ENCODE assay signal across 8 cellular contexts in the genomic region with DNA sequence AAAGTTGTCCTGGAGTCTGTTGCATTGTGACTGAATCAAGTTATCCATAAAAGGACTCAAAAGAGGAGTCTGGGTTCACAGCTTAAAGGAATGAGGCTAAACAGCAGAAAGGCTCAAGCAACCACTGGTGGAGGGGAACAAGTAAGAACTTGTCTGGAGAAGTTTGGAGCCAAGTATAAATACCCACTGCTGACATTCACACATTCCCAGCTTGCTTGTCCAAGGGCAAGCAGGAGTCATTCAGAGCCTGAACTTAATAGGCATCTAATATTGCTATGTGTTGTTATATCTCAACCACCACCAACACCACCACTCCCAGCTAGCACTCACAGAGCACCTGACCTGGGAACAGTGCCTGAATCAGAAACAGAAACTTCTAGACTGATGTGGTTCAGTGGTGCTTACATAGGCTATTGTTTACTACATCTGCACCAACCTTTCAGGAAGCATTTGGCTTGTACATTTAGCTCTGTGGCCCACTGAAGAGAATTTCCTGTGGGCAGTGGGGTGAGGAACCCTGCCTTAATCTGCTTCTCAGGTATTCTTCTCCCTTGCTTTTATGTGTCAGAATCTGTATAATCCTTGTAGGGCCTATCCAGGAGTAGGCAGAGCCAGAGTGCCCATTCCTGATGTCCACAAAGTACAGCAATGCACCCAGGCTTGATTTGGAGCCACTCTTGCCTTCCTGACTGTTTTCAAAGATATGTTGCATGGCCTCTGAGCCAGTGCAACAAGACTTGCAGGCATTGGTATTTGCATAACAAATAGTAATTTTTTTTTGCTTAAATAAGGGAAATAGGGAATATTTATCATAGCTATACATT. TPM values are rescaled to one million over a fixed set of nuclear protein-coding genes. Genes with fewer than 3 reads are reported as not detected.
DNase-seq lines count a peak whose midpoint lies in the region; ATAC-seq and TF ChIP-seq lines count a peak whose summit lies in the region.
"Not testable (repeated sequence)": the region's sequence is repeated elsewhere in the genome, so short reads cannot be mapped to it uniquely, and the experiment has no call there.

No MANE protein-coding gene starts in this region.

- H3K36me3 Mint-ChIP-seq in activated B cell treated with CpG ODN at 0.5 μM for 24 hours (ENCODE audit: low read depth), result not testable (repeated sequence)

- intact Hi-C loops in activated B cell treated with CpG ODN at 0.5 μM for 24 hours (cut with micrococcal nuclease), result loop anchor here (1.0 to 10.0 kb wide), 10 partner anchors 22 to 1393 kb away; a partner anchor contains a TSS
- intact Hi-C loops in left lung (cut with DNase I), result not testable (repeated sequence)

- H3K9ac ChIP-seq in BLaER1 treated with 17β-estradiol and CSF1 and Interleukin-3, amounts not matched to agents 10 nM and 100 nM, result peak overlapping the region in 1 of 11 experiments; percentile 37; a peak in 1 of 22 replicates

- H3K36me3 ChIP-seq in BLaER1 treated with 17β-estradiol and CSF1 and Interleukin-3, amounts not matched to agents 10 nM and 100 nM; left lung: not testable (repeated sequence)

- H3K9me3 ChIP-seq in BLaER1 treated with 17β-estradiol and CSF1 and Interleukin-3, amounts not matched to agents 10 nM and 100 nM (replicated peaks in 1 of 11); left lung: not testable (repeated sequence)

- peaks cover 53% of the 10 kb centered on the region for H3K4me1 Mint-ChIP-seq in activated B cell treated with CpG ODN at 0.5 μM for 24 hours

- POLR2A ChIA-PET in activated B cell treated with CpG ODN at 0.5 μM for 24 hours (lab: Charles Lee), result interaction anchor here (1.7 kb wide), 1 partner anchor 230 kb away, joined by 5 read pairs; no protein-coding TSS in a partner anchor

- H4K20me1 ChIP-seq in BLaER1 treated with 17β-estradiol and CSF1 and Interleukin-3, amounts not matched to agents 10 nM and 100 nM, result not testable (repeated sequence)

- H3K4me3 Mint-ChIP-seq in activated B cell treated with CpG ODN at 0.5 μM for 24 hours, result not testable (repeated sequence)

- DNase-seq in activated B cell treated with CpG ODN at 0.5 μM for 24 hours, left lung: not testable (repeated sequence)
- DNase-seq in epithelial cell of prostate (ENCODE audit: low read depth, low spot score), result peak; percentile 88

- not testable (repeated sequence) for H3K4me3 ChIP-seq in BLaER1 treated with 17β-estradiol and CSF1 and Interleukin-3, amounts not matched to agents 10 nM and 100 nM; left lung; skin epidermis

- CTCF ChIA-PET in activated B cell treated with CpG ODN at 0.5 μM for 24 hours (lab: Charles Lee), result interaction anchor here (1.2 to 3.1 kb wide), 4 partner anchors 22 to 254 kb away, joined by 3 to 25 read pairs (median 14); a partner anchor contains a TSS

- H3K4me2 ChIP-seq in BLaER1 treated with 17β-estradiol and CSF1 and Interleukin-3, amounts not matched to agents 10 nM and 100 nM, result peak overlapping the region in 10 of 11 experiments; percentile 0 to 44 (median 21); a peak in 12 of 22 replicates

- H3K4me1 ChIP-seq in BLaER1 treated with 17β-estradiol and CSF1 and Interleukin-3, amounts not matched to agents 10 nM and 100 nM, result peaks cover 8 to 16% (median 10%) of the 10 kb centered on the region in 10 experiments; a peak in 18 of 20 replicates
- H3K4me1 ChIP-seq in left lung, result not testable (repeated sequence)

- H3K27ac Mint-ChIP-seq in activated B cell treated with CpG ODN at 0.5 μM for 24 hours, result peak overlapping the region; percentile 83

- not testable (repeated sequence) for TF ChIP-seq CTCF in activated B cell treated with CpG ODN at 0.5 μM for 24 hours (IDR thresholded peaks at IDR 0.05); left lung (IDR thresholded peaks at IDR 0.05)

- H3K27me3 Mint-ChIP-seq in activated B cell treated with CpG ODN at 0.5 μM for 24 hours, result not testable (repeated sequence)

- ATAC-seq in GM19372 (IDR thresholded peaks at IDR 0.05; ENCODE audit: low read depth, unreplicated experiment) (peak; percentile 37), HG02642 (IDR thresholded peaks at IDR 0.05; ENCODE audit: poor library complexity, unreplicated experiment) (peak; percentile 77), HG03520 (IDR thresholded peaks at IDR 0.05; ENCODE audit: unreplicated experiment) (peak; percentile 64), activated B cell treated with CpG ODN at 0.5 μM for 24 hours (ENCODE audit: low read depth) (peak; percentile 80), left lung (peak; percentile 78)

- not testable (repeated sequence) for H3K9me3 Mint-ChIP-seq in activated B cell treated with CpG ODN at 0.5 μM for 24 hours

- not testable (repeated sequence) for H3K27me3 ChIP-seq in BLaER1 treated with 17β-estradiol and CSF1 and Interleukin-3, amounts not matched to agents 10 nM and 100 nM; left lung

- H3K27ac ChIP-seq in BLaER1 treated with 17β-estradiol and CSF1 and Interleukin-3, amounts not matched to agents 10 nM and 100 nM, result peak overlapping the region in 3 of 11 experiments; percentile 14 to 18 (median 16); a peak in 2 of 22 replicates
- H3K27ac ChIP-seq in epithelial cell of prostate, result peak overlapping the region; percentile 74
- H3K27ac ChIP-seq in left lung, result not testable (repeated sequence)
- H3K27ac ChIP-seq in skin epidermis, result peak overlapping the region in 11 of 21 experiments; percentile 1 to 72 (median 44)

RNA-seq across cellular contexts. Expression of a gene that starts 36.5 kb away (rescaled TPM):
- 2.2 and 2.6 TPM in 2 replicates for total RNA-seq in activated B cell treated with CpG ODN at 0.5 μM for 24 hours
- total RNA-seq in left lung, result under 1 TPM; 0.29 to 0.63 TPM
